Comparison of ENCODE assay signal across 1 cellular context in the genomic region with DNA sequence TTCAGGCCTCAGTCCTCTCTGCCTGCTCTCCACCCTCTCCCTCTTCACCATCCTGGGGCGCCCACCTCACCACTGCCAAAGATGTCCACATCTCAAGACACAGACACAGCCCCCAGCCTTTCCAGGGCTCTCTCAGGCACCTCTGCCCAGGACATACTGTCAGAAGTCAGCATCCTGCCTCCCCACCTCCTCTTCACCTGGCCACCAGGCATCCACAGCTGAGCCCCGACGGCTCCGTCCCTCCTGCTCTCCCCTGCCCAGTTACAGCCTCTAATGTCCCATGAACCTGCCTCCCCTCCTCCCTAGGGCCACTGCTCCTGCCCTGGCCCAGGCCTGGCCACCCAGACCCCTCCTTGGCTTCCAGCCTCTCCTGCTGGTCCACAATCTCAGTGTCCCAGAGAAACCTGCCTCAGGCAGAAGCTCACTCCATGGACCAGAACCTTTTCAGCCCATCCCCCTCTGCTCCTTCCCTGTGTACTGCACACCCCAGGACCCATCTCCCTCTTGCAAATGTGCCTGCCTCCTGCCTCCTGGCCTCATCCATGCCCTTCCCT.
TF ChIP-seq lines count a peak whose summit lies in the region.

No MANE protein-coding gene starts in this region.

TF ChIP-seq in IMR-90, 13 proteins besides CTCF, POLR2A, EP300 and RAD21:
- TF ChIP-seq CEBPB (IDR thresholded peaks at IDR 0.05; ENCODE audit: low read depth, low read length) (no peak), MAFK (IDR thresholded peaks at IDR 0.05; ENCODE audit: low read depth, low read length) (no peak), MAZ (IDR thresholded peaks at IDR 0.05; ENCODE audit: borderline replicate concordance, low read depth, low read length) (no peak), FOS (IDR thresholded peaks at IDR 0.05; ENCODE audit: low read depth, low read length) (no peak), NFE2L2 (IDR thresholded peaks at IDR 0.05; ENCODE audit: low read depth, low read length) (no peak), BHLHE40 (IDR thresholded peaks at IDR 0.05; ENCODE audit: low read depth, low read length) (no peak), CHD1 (IDR thresholded peaks at IDR 0.05; ENCODE audit: low read depth, low read length) (no peak), RFX5 (IDR thresholded peaks at IDR 0.05; ENCODE audit: low read depth, low read length) (no peak), MXI1 (IDR thresholded peaks at IDR 0.05; ENCODE audit: borderline replicate concordance, low read depth, low read length) (no peak), RCOR1 (IDR thresholded peaks at IDR 0.05; ENCODE audit: insufficient replicate concordance, low read length) (no peak)
- TF ChIP-seq, protein P1, sequence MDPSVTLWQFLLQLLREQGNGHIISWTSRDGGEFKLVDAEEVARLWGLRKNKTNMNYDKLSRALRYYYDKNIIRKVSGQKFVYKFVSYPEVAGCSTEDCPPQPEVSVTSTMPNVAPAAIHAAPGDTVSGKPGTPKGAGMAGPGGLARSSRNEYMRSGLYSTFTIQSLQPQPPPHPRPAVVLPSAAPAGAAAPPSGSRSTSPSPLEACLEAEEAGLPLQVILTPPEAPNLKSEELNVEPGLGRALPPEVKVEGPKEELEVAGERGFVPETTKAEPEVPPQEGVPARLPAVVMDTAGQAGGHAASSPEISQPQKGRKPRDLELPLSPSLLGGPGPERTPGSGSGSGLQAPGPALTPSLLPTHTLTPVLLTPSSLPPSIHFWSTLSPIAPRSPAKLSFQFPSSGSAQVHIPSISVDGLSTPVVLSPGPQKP (IDR thresholded peaks at IDR 0.05; ENCODE audit: borderline replicate concordance, low read depth, low read length) = no peak
- TF ChIP-seq, protein P2, sequence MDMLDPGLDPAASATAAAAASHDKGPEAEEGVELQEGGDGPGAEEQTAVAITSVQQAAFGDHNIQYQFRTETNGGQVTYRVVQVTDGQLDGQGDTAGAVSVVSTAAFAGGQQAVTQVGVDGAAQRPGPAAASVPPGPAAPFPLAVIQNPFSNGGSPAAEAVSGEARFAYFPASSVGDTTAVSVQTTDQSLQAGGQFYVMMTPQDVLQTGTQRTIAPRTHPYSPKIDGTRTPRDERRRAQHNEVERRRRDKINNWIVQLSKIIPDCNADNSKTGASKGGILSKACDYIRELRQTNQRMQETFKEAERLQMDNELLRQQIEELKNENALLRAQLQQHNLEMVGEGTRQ (IDR thresholded peaks at IDR 0.05; ENCODE audit: low read depth, low read length) = no peak
